Comparison of ENCODE assay signal across 16 cellular contexts in the genomic region with DNA sequence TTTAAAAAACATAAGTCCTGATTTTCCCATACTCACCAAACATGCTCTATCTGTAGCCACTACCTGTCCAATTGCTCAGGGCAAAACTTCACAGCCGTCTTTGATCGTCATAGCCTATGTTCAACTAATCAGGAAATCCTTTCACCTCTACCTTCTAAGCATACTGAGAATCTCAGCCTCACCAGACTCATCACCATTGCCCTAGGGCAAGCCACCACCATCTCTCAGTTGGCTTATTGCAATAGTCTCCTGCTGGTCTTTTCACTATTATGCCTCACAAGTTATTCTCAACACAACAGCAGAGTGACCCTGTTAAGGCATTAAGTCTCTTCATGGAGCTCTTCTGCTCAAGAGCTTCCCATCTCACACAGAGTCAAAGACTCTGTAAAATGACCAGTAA.
DNase-seq lines count a peak whose midpoint lies in the region; ATAC-seq and TF ChIP-seq lines count a peak whose summit lies in the region.
"Had no signal": no experiment of that assay in that cellular context is flagged by ENCODE, and none has a peak within 500 bp of the region (broad histone marks: within the 10 kb centered on the region; RNA-seq: fewer than 3 reads in every experiment).

No MANE protein-coding gene starts in this region.

- TF ChIP-seq CTCF in epithelial cell of esophagus (IDR thresholded peaks at IDR 0.05; ENCODE audit: insufficient read depth, low read depth, low read length, missing control alignments): no peak
- no peak for TF ChIP-seq CTCF in BE2C (IDR thresholded peaks at IDR 0.05; ENCODE audit: low read depth, low read length)

- H3K9me3 ChIP-seq in BE2C: no peaks in the 10 kb centered on the region

- H3K36me3 ChIP-seq in BE2C: no peaks in the 10 kb centered on the region
- H3K36me3 ChIP-seq: BLaER1 treated with 17β-estradiol and CSF1 and Interleukin-3, amounts not matched to agents 10 nM and 100 nM had no signal

- H3K4me1 ChIP-seq in BE2C: peaks cover 4% of the 10 kb centered on the region; the same call in 1 of the 2 replicates
- H3K4me1 ChIP-seq: BLaER1 treated with 17β-estradiol and CSF1 and Interleukin-3, amounts not matched to agents 10 nM and 100 nM had no signal

- DNase-seq in ELF-1 (ENCODE audit: low read depth, low spot score): peak; percentile 47
- peak; percentile 47 for DNase-seq in NCI-H69 (lab: John Stamatoyannopoulos, UW)
- peak; percentile 19 for DNase-seq in epithelial cell of esophagus (ENCODE audit: low read depth)
- DNase-seq in BE2C: no peak
- DNase-seq in GM19238 (ENCODE audit: insufficient read length, low spot score): no peak
- DNase-seq: CD4-positive, alpha-beta T cell; CD8-positive, alpha-beta memory T cell; DMS 273 treated with DMSO at 0.1 percent for 48 hours; DMS79; EL; GF-D8; GOT3; H7; HCEC 1CT had no signal

- H3K4me3 ChIP-seq in epithelial cell of esophagus (ENCODE audit: low read length) (no peak overlapping the region), BE2C (ENCODE audit: low read depth, low read length) (no peak overlapping the region)
- H3K4me3 ChIP-seq: BLaER1 treated with 17β-estradiol and CSF1 and Interleukin-3, amounts not matched to agents 10 nM and 100 nM had no signal

- no peaks in the 10 kb centered on the region for H3K27me3 ChIP-seq in BE2C
- H3K27me3 ChIP-seq: BLaER1 treated with 17β-estradiol and CSF1 and Interleukin-3, amounts not matched to agents 10 nM and 100 nM had no signal

- no peak for ATAC-seq in HG03175 (IDR thresholded peaks at IDR 0.05; ENCODE audit: unreplicated experiment)

Comparison
In these comparisons a context has a peak if more than half of its experiments do, and no peak if none do; other contexts are left out.
1. DNase-seq: peak in ELF-1 (single experiment), NCI-H69 (single experiment) and epithelial cell of esophagus (single experiment); none in BE2C (single experiment) and GM19238 (single experiment).